Comparison of ENCODE assay signal across 29 cellular contexts in genomic region chr11:70666336-70666735, GRCh38.
"Had no signal": no experiment of that assay in that cellular context is flagged by ENCODE, and none has a peak within 500 bp of the region (broad histone marks: within the 10 kb centered on the region; RNA-seq: fewer than 3 reads in every experiment).

No MANE protein-coding gene starts in this region.

- DNase-seq: activated CD4-positive, alpha-beta memory T cell treated with anti-CD3 and anti-CD28 coated beads, Interleukin-2, amount 10 ng/mL, durations not matched to agents 7 days and 5 days; activated CD4-positive, alpha-beta T cell treated with anti-CD3 and anti-CD28 coated beads for 36 hours; activated CD4-positive, alpha-beta T cell treated with anti-CD3 and anti-CD28 coated beads, Interleukin-2, amount 50 U/mL, for 1 hour; activated gamma-delta T cell; activated naive CD4-positive, alpha-beta T cell treated with anti-CD3 and anti-CD28 coated beads for 36 hours; activated T-cell treated with anti-CD3 and anti-CD28 coated beads for 4 hours; activated T-cell treated with anti-CD3 and anti-CD28 coated beads, Interleukin-2, amount 50 U/mL, for 48 hours; amygdala; cerebellar nuclear complex; NCI-H1092 treated with DMSO at 0.1 percent for 48 hours; NCI-H1417 treated with DMSO at 0.1 percent for 48 hours; NCI-H1694; NCI-H2029 treated with DMSO at 0.1 percent for 48 hours; NCI-H345; NCI-H510A; NCI-H526 treated with DMSO at 0.1 percent for 48 hours; NCI-H82; NK-92 treated with Interleukin-12 subunit alpha and Interleukin-12 subunit beta, amount 100 ng/mL, for 24 hours; OCI-M1; SHP77 had no signal

- H3K36me3 Mint-ChIP-seq: activated naive CD8-positive, alpha-beta T cell; brain; IgD-negative memory B cell had no signal

- H3K36me3 ChIP-seq: cardiac muscle cell had no signal

- H3K27ac ChIP-seq: cardiac muscle cell, RWPE1, SJSA1 had no signal

- H3K4me1 Mint-ChIP-seq: activated CD4-positive, alpha-beta memory T cell treated with anti-CD3 and anti-CD28 coated beads, Interleukin-2, amount 10 ng/mL, durations not matched to agents 7 days and 5 days; activated CD4-positive, alpha-beta T cell treated with anti-CD3 and anti-CD28 coated beads for 36 hours; activated T-helper 17 cell treated with anti-CD3 and anti-CD28 coated beads, Interleukin-2, amount 50 U/mL, for 72 hours; IgD-negative memory B cell had no signal

- H3K4me3 ChIP-seq: cardiac muscle cell, SJSA1 had no signal

- H3K4me3 Mint-ChIP-seq: activated CD4-positive, alpha-beta memory T cell treated with anti-CD3 and anti-CD28 coated beads, Interleukin-2, amount 10 ng/mL, durations not matched to agents 7 days and 5 days; activated CD4-positive, alpha-beta T cell treated with anti-CD3 and anti-CD28 coated beads for 36 hours; activated naive CD4-positive, alpha-beta T cell treated with anti-CD3 and anti-CD28 coated beads for 36 hours; activated naive CD8-positive, alpha-beta T cell; activated T-helper 17 cell treated with anti-CD3 and anti-CD28 coated beads, Interleukin-2, amount 50 U/mL, for 72 hours; T-helper 1 cell treated with Interleukin-12 subunit alpha and Interleukin-12 subunit beta and Interleukin-4 antibody, amounts not matched to agents 30 μg/mL and 1 μg/mL, for 36 hours had no signal

- H3K9me3 Mint-ChIP-seq: activated CD4-positive, alpha-beta memory T cell treated with anti-CD3 and anti-CD28 coated beads, Interleukin-2, amount 10 ng/mL, durations not matched to agents 7 days and 5 days; activated naive CD4-positive, alpha-beta T cell treated with anti-CD3 and anti-CD28 coated beads for 36 hours; activated T-helper 17 cell treated with anti-CD3 and anti-CD28 coated beads, Interleukin-2, amount 50 U/mL, for 72 hours; IgD-negative memory B cell; T-helper 1 cell treated with Interleukin-12 subunit alpha and Interleukin-12 subunit beta and Interleukin-4 antibody, amounts not matched to agents 30 μg/mL and 1 μg/mL, for 36 hours had no signal

- ATAC-seq: activated CD4-positive, alpha-beta T cell treated with anti-CD3 and anti-CD28 coated beads for 36 hours; activated T-helper 17 cell treated with anti-CD3 and anti-CD28 coated beads, Interleukin-2, amount 50 U/mL, for 72 hours; Panc1 had no signal

- H3K27me3 ChIP-seq: SJSA1 had no signal

- H3K27ac Mint-ChIP-seq: activated CD4-positive, alpha-beta memory T cell treated with anti-CD3 and anti-CD28 coated beads, Interleukin-2, amount 10 ng/mL, durations not matched to agents 7 days and 5 days; activated CD4-positive, alpha-beta T cell treated with anti-CD3 and anti-CD28 coated beads for 36 hours; activated naive CD4-positive, alpha-beta T cell treated with anti-CD3 and anti-CD28 coated beads for 36 hours; activated naive CD8-positive, alpha-beta T cell; activated T-helper 17 cell treated with anti-CD3 and anti-CD28 coated beads, Interleukin-2, amount 50 U/mL, for 72 hours; IgD-negative memory B cell; T-helper 1 cell treated with Interleukin-12 subunit alpha and Interleukin-12 subunit beta and Interleukin-4 antibody, amounts not matched to agents 30 μg/mL and 1 μg/mL, for 36 hours had no signal
